Comparison of ENCODE assay signal across 16 cellular contexts in genomic region chr1:215819114-215819513, GRCh38.
A peak's percentile ranks its signal among the peaks of the same experiment; 100 is the strongest.
DNase-seq lines count a peak whose midpoint lies in the region; TF ChIP-seq lines count a peak whose summit lies in the region.
"Had no signal": no experiment of that assay in that cellular context is flagged by ENCODE, and none has a peak within 500 bp of the region (broad histone marks: within the 10 kb centered on the region; RNA-seq: fewer than 3 reads in every experiment).

No MANE protein-coding gene starts in this region.

- H3K4me3 ChIP-seq in AG04450 (ENCODE audit: low read depth, low read length) = no peak overlapping the region; the same call in 1 of the 2 replicates
- H3K4me3 ChIP-seq in fibroblast of lung (replicated peaks in 1 of 4; ENCODE audit: control extremely low read depth in 1 of 4, insufficient read depth in 1 of 4, low read depth in 3 of 4, low read length in 4 of 4) = peak overlapping the region in 1 of 4 experiments; percentile 3
- no peak overlapping the region for H3K4me3 ChIP-seq in osteoblast (ENCODE audit: insufficient read depth, low read length)
- H3K4me3 ChIP-seq: BLaER1 treated with 17β-estradiol and CSF1 and Interleukin-3, amounts not matched to agents 10 nM and 100 nM; MG63 had no signal

- H3K27ac ChIP-seq in AG04450 (ENCODE audit: low read depth, low read length) (no peak overlapping the region), fibroblast of lung (ENCODE audit: insufficient read depth, low read length) (no peak overlapping the region), osteoblast (ENCODE audit: low read depth, low read length) (no peak overlapping the region)
- H3K27ac ChIP-seq: BLaER1 treated with 17β-estradiol and CSF1 and Interleukin-3, amounts not matched to agents 10 nM and 100 nM had no signal

- H2AFZ ChIP-seq in fibroblast of lung (ENCODE audit: low read length) = no peak overlapping the region
- no peak overlapping the region for H2AFZ ChIP-seq in osteoblast (ENCODE audit: low read length)

- H3K4me2 ChIP-seq in fibroblast of lung (ENCODE audit: extremely low read depth, insufficient read depth, low read length) (peak overlapping the region; percentile 32), osteoblast (ENCODE audit: insufficient read depth, low read length) (peak overlapping the region; percentile 16)
- H3K4me2 ChIP-seq: BLaER1 treated with 17β-estradiol and CSF1 and Interleukin-3, amounts not matched to agents 10 nM and 100 nM had no signal

- no peak overlapping the region for H3K9ac ChIP-seq in fibroblast of lung (ENCODE audit: insufficient read depth, low read length)
- H3K9ac ChIP-seq: BLaER1 treated with 17β-estradiol and CSF1 and Interleukin-3, amounts not matched to agents 10 nM and 100 nM had no signal

- DNase-seq in AG04450 (ENCODE audit: low read depth, low spot score) (peak; percentile 33), HS-27A (ENCODE audit: low read depth) (peak; percentile 50), fibroblast of lung (ENCODE audit: low read depth in 2 of 2) (peak; percentile 53 to 62), osteoblast (ENCODE audit: insufficient read length, low spot score, missing footprints) (peak; percentile 27), DMS79 treated with DMSO at 0.1 percent for 48 hours (lab: John Stamatoyannopoulos, UW) (no peak), G401 (ENCODE audit: low spot score) (no peak), cerebellar nuclear complex (lab: John Stamatoyannopoulos, UW) (no peak)
- DNase-seq: Calu3; CD8-positive, alpha-beta T cell; H7; Karpas-422; MG63; NCI-H1092 treated with DMSO at 0.1 percent for 48 hours; NCI-H510A; NCI-H748 treated with DMSO at 0.1 percent for 48 hours had no signal

- CTCF ChIA-PET in AG04450 (lab: Charles Lee) = interaction anchor here (1.0 kb wide), 1 partner anchor 402 kb away, joined by 3 read pairs; no protein-coding TSS in a partner anchor

- H4K20me1 ChIP-seq in fibroblast of lung (ENCODE audit: control insufficient read depth, extremely low read depth, insufficient read depth, low read length) (no peaks in the 10 kb centered on the region), osteoblast (ENCODE audit: insufficient read depth, low read length) (no peaks in the 10 kb centered on the region)
- H4K20me1 ChIP-seq: BLaER1 treated with 17β-estradiol and CSF1 and Interleukin-3, amounts not matched to agents 10 nM and 100 nM had no signal

- TF ChIP-seq CTCF in AG04450 (IDR thresholded peaks at IDR 0.05; ENCODE audit: low read depth, low read length) (no peak), fibroblast of lung (conservative IDR thresholded peaks at IDR 0.05 in 1 of 2, IDR thresholded peaks at IDR 0.05 in 1 of 2; ENCODE audit: low read depth in 1 of 2, low read length in 2 of 2) (no peak), osteoblast (IDR thresholded peaks at IDR 0.05; ENCODE audit: extremely low read depth, low read depth, low read length) (no peak)

- H3K9me3 ChIP-seq in AG04450 (ENCODE audit: control insufficient read depth, insufficient read depth, low read length) (no peaks in the 10 kb centered on the region), fibroblast of lung (ENCODE audit: control insufficient read depth, insufficient read depth, low read depth, low read length) (no peaks in the 10 kb centered on the region), osteoblast (ENCODE audit: low read depth, low read length) (no peaks in the 10 kb centered on the region)
- H3K9me3 ChIP-seq: MG63 had no signal

- H3K4me1 ChIP-seq in fibroblast of lung (ENCODE audit: control insufficient read depth, extremely low read depth, insufficient read depth, low read length) (no peaks in the 10 kb centered on the region), osteoblast (ENCODE audit: insufficient read depth, low read length) (no peaks in the 10 kb centered on the region)
- H3K4me1 ChIP-seq: BLaER1 treated with 17β-estradiol and CSF1 and Interleukin-3, amounts not matched to agents 10 nM and 100 nM had no signal

- in situ Hi-C loops in G401 (cut with HindIII; ENCODE audit: low sequenced_read_pairs) = no loop called here

- H3K36me3 ChIP-seq in fibroblast of lung (ENCODE audit: control insufficient read depth, insufficient read depth, low read length) (no peaks in the 10 kb centered on the region), osteoblast (ENCODE audit: insufficient read depth, low read length) (no peaks in the 10 kb centered on the region)
- H3K36me3 ChIP-seq: BLaER1 treated with 17β-estradiol and CSF1 and Interleukin-3, amounts not matched to agents 10 nM and 100 nM; MG63 had no signal

- H3K79me2 ChIP-seq in fibroblast of lung (ENCODE audit: control insufficient read depth, insufficient read depth, low read length) = no peaks in the 10 kb centered on the region
- H3K79me2 ChIP-seq in osteoblast (ENCODE audit: insufficient read depth, low read length) = no peaks in the 10 kb centered on the region

- POLR2A ChIA-PET in AG04450 (lab: Yijun Ruan, JAX) = no interaction called here

- H3K27me3 ChIP-seq in AG04450 (ENCODE audit: control insufficient read depth, insufficient read depth, low read length) (no peaks in the 10 kb centered on the region), fibroblast of lung (ENCODE audit: control insufficient read depth, insufficient read depth, low read length) (no peaks in the 10 kb centered on the region), osteoblast (ENCODE audit: insufficient read depth, low read length) (no peaks in the 10 kb centered on the region)
- H3K27me3 ChIP-seq: BLaER1 treated with 17β-estradiol and CSF1 and Interleukin-3, amounts not matched to agents 10 nM and 100 nM; MG63 had no signal

Comparison
In these comparisons a context has a peak if more than half of its experiments do, and no peak if none do; other contexts are left out.
1. DNase-seq: peak in AG04450 (single experiment), HS-27A (single experiment), fibroblast of lung (2 of 2) and osteoblast (single experiment); none in DMS79 treated with DMSO at 0.1 percent for 48 hours (single experiment), G401 (single experiment) and cerebellar nuclear complex (0 of 2).